ENCODE assay signal across 18 cellular contexts in genomic region chr1:199116488-199116887, GRCh38.
DNase-seq lines count a peak whose midpoint lies in the region; ATAC-seq, FAIRE-seq and TF ChIP-seq lines count a peak whose summit lies in the region.
"Had no signal": no experiment of that assay in that cellular context is flagged by ENCODE, and none has a peak within 500 bp of the region (broad histone marks: within the 10 kb centered on the region; RNA-seq: fewer than 3 reads in every experiment).

No MANE protein-coding gene starts in this region.

- H4K91ac ChIP-seq in H1 (replicated peaks; ENCODE audit: insufficient read length, low read length), result no peak overlapping the region

- H3K36me3 Mint-ChIP-seq in GM23338 (ENCODE audit: low read depth) (no peaks in the 10 kb centered on the region), neural progenitor cell (no peaks in the 10 kb centered on the region)
- H3K36me3 Mint-ChIP-seq: CD4-positive, alpha-beta memory T cell had no signal

- CTCF ChIA-PET in H1 (lab: Charles Lee; ENCODE audit: partially characterized antibody), result no interaction called here

- no peaks in the 10 kb centered on the region for H3K27me3 ChIP-seq in GM23338 (ENCODE audit: insufficient read depth)
- no peaks in the 10 kb centered on the region for H3K27me3 ChIP-seq in NT2/D1 (ENCODE audit: insufficient read depth, insufficient read length)
- no peaks in the 10 kb centered on the region for H3K27me3 ChIP-seq in H1 (replicated peaks in 1 of 4; ENCODE audit: control insufficient read depth in 3 of 4, extremely low read depth in 1 of 4, insufficient read depth in 3 of 4, low read length in 3 of 4)
- no peaks in the 10 kb centered on the region for H3K27me3 ChIP-seq in neural progenitor cell

- H2BK120ac ChIP-seq in H1 (replicated peaks; ENCODE audit: low read depth, low read length), result no peak overlapping the region

- H3K4me3 Mint-ChIP-seq in GM23338 (no peak overlapping the region), neural progenitor cell (no peak overlapping the region)
- H3K4me3 Mint-ChIP-seq: CD4-positive, alpha-beta memory T cell; H9 had no signal

- H4K8ac ChIP-seq in H1 (ENCODE audit: extremely low read depth, insufficient read depth, low read length), result no peak overlapping the region

- TF ChIP-seq RAD21 in H1 (IDR thresholded peaks at IDR 0.05 in 1 of 2, conservative IDR thresholded peaks at IDR 0.05 in 1 of 2; ENCODE audit: low read depth in 2 of 2, low read length in 2 of 2), result no peak

- H2BK12ac ChIP-seq in H1 (ENCODE audit: low read depth, low read length), result no peak overlapping the region

- H2BK20ac ChIP-seq in H1 (ENCODE audit: low read length), result no peak overlapping the region

- 0 out of 2 replicates have a peak overlapping the region, but pooled peaks have one; percentile 48 for H2AK5ac ChIP-seq in H1 (ENCODE audit: low read depth, low read length)

- H4K5ac ChIP-seq in H1 (ENCODE audit: insufficient read length, low read depth, low read length), result no peak overlapping the region

- TF ChIP-seq CTCF in GM23338 (conservative IDR thresholded peaks at IDR 0.05; ENCODE audit: low read depth in 2 of 2) (no peak), H1 (IDR thresholded peaks at IDR 0.05; ENCODE audit: control extremely low read depth in 1 of 3, insufficient read depth in 1 of 3, low read depth in 1 of 3, low read length in 3 of 3) (no peak), neural progenitor cell (IDR thresholded peaks at IDR 0.05) (no peak), coronary artery (IDR thresholded peaks at IDR 0.05) (no peak)

- no peak overlapping the region for H3K4me3 ChIP-seq in GM23338
- no peak overlapping the region for H3K4me3 ChIP-seq in NT2/D1 (ENCODE audit: insufficient read length, low read depth)
- H3K4me3 ChIP-seq in H1 (ENCODE audit: extremely low read depth in 1 of 4, insufficient read depth in 2 of 4, low read depth in 3 of 4, low read length in 4 of 4), result no peak overlapping the region
- no peak overlapping the region for H3K4me3 ChIP-seq in neural progenitor cell
- H3K4me3 ChIP-seq in coronary artery, result no peak overlapping the region
- H3K4me3 ChIP-seq: GM12878 had no signal

- H3K27ac ChIP-seq in GM23338 (ENCODE audit: low read depth), result no peak overlapping the region
- no peak overlapping the region for H3K27ac ChIP-seq in H1 (ENCODE audit: low read depth, low read length)
- no peak overlapping the region for H3K27ac ChIP-seq in neural progenitor cell
- no peak overlapping the region for H3K27ac ChIP-seq in coronary artery

- no peaks in the 10 kb centered on the region for H4K20me1 ChIP-seq in GM23338 (replicated peaks; ENCODE audit: insufficient read depth)
- H4K20me1 ChIP-seq in H1 (replicated peaks in 1 of 2; ENCODE audit: control insufficient read depth in 1 of 2, insufficient read depth in 2 of 2, low read length in 2 of 2), result no peaks in the 10 kb centered on the region
- H4K20me1 ChIP-seq in neural progenitor cell (ENCODE audit: low read depth), result no peaks in the 10 kb centered on the region

- H2BK15ac ChIP-seq in H1 (ENCODE audit: low read length), result no peak overlapping the region

- H3K27me3 Mint-ChIP-seq in GM23338 (ENCODE audit: insufficient read depth, low read depth, poor library complexity) (no peaks in the 10 kb centered on the region), neural progenitor cell (ENCODE audit: insufficient read depth, low read depth) (no peaks in the 10 kb centered on the region)
- H3K27me3 Mint-ChIP-seq: CD4-positive, alpha-beta memory T cell had no signal

- POLR2A ChIA-PET in H1 (lab: Charles Lee; ENCODE audit: partially characterized antibody), result no interaction called here

- no peak for TF ChIP-seq EP300 in H1 (IDR thresholded peaks at IDR 0.05; ENCODE audit: borderline replicate concordance in 1 of 2, low read depth in 2 of 2, low read length in 2 of 2)

- H3K4me2 ChIP-seq in GM23338 (peak overlapping the region; percentile 50; the same call in 1 of the 2 replicates), H1 (ENCODE audit: insufficient read depth in 1 of 2, low read depth in 2 of 2, low read length in 2 of 2) (no peak overlapping the region), neural progenitor cell (no peak overlapping the region)

- H3K4ac ChIP-seq in H1 (replicated peaks; ENCODE audit: insufficient read length, low read depth, low read length), result no peak overlapping the region

- no peaks in the 10 kb centered on the region; the same call in 2 of the 3 replicates for H3K9me3 Mint-ChIP-seq in GM23338
- no peaks in the 10 kb centered on the region for H3K9me3 Mint-ChIP-seq in neural progenitor cell
- H3K9me3 Mint-ChIP-seq: CD4-positive, alpha-beta memory T cell had no signal

- no peak overlapping the region for H3K14ac ChIP-seq in H1 (ENCODE audit: insufficient read length)

- H2BK5ac ChIP-seq in H1 (ENCODE audit: low read depth, low read length), result 0 out of 2 replicates have a peak overlapping the region, but pooled peaks have one; percentile 18

- no peaks in the 10 kb centered on the region for H3K79me1 ChIP-seq in H1 (ENCODE audit: low read depth, low read length)

- no peak overlapping the region for H3K56ac ChIP-seq in H1 (replicated peaks; ENCODE audit: insufficient read length, low read depth, low read length)

- peaks cover 16% of the 10 kb centered on the region for H3K4me1 Mint-ChIP-seq in GM23338
- H3K4me1 Mint-ChIP-seq in neural progenitor cell, result no peaks in the 10 kb centered on the region

- H3K27ac Mint-ChIP-seq in GM23338, result no peak overlapping the region
- no peak overlapping the region for H3K27ac Mint-ChIP-seq in neural progenitor cell
- H3K27ac Mint-ChIP-seq: CD4-positive, alpha-beta memory T cell had no signal

- H2AFZ ChIP-seq in GM23338, result no peak overlapping the region
- peak overlapping the region; percentile 79; the same call in 1 of the 2 replicates for H2AFZ ChIP-seq in H1 (ENCODE audit: low read length)
- H2AFZ ChIP-seq in neural progenitor cell (replicated peaks), result peak overlapping the region; percentile 66

- H3K9me3 ChIP-seq in NT2/D1 (ENCODE audit: insufficient read depth, low read length) (peaks cover 7% of the 10 kb centered on the region; the same call in 1 of the 2 replicates), H1 (ENCODE audit: insufficient read depth in 2 of 2, low read depth in 1 of 2, low read length in 1 of 2) (peaks cover 0 to 4% of the 10 kb centered on the region in 2 experiments; a peak in 1 of 4 replicates), neural progenitor cell (ENCODE audit: low read depth) (no peaks in the 10 kb centered on the region)
- H3K9me3 ChIP-seq: Caco-2 had no signal

- H3K23ac ChIP-seq in H1 (ENCODE audit: insufficient read length), result no peak overlapping the region

- no peak for FAIRE-seq in H1 (lab: Jason Lieb, UNC)
- FAIRE-seq: GM12878, GM18507 had no signal

- H3K79me2 ChIP-seq in GM23338 (replicated peaks; ENCODE audit: insufficient read depth), result no peaks in the 10 kb centered on the region
- H3K79me2 ChIP-seq in H1 (ENCODE audit: control insufficient read depth in 1 of 2, insufficient read depth in 2 of 2, low read length in 2 of 2), result no peaks in the 10 kb centered on the region
- no peaks in the 10 kb centered on the region for H3K79me2 ChIP-seq in neural progenitor cell (ENCODE audit: low read depth)

- H3K18ac ChIP-seq in H1 (ENCODE audit: extremely low read depth, low read length), result no peak overlapping the region

- H3K36me3 ChIP-seq in GM23338 (ENCODE audit: insufficient read depth) (no peaks in the 10 kb centered on the region), NT2/D1 (ENCODE audit: insufficient read depth, insufficient read length, low read length) (no peaks in the 10 kb centered on the region), H1 (ENCODE audit: control insufficient read depth in 2 of 4, insufficient read depth in 4 of 4, low read length in 3 of 4) (no peaks in the 10 kb centered on the region), neural progenitor cell (no peaks in the 10 kb centered on the region)

- DNase-seq in GM23338 (ENCODE audit: low spot score) (peak; percentile 19), NT2/D1 (ENCODE audit: low read depth, low spot score) (peak; percentile 35), H1 (ENCODE audit: low read depth in 1 of 2, low spot score in 2 of 2) (no peak), neural progenitor cell (ENCODE audit: low spot score) (no peak), coronary artery (ENCODE audit: low spot score) (no peak), COLO668 (lab: John Stamatoyannopoulos, UW; ENCODE audit: unreplicated experiment) (no peak)
- DNase-seq: C1 segment of cervical spinal cord; Caco-2; CD4-positive, alpha-beta memory T cell; DMS153; EL; GDM1; H9 had no signal

- H3K9ac ChIP-seq in NT2/D1 (ENCODE audit: insufficient read length, low read depth) (no peak overlapping the region), H1 (replicated peaks in 1 of 4; ENCODE audit: extremely low read depth in 1 of 4, low read depth in 3 of 4, low read length in 3 of 4) (no peak overlapping the region), neural progenitor cell (no peak overlapping the region)

- no peaks in the 10 kb centered on the region for H3K9me2 ChIP-seq in GM23338 (ENCODE audit: insufficient read depth)

- peaks cover 15% of the 10 kb centered on the region; the same call in 1 of the 2 replicates for H3K4me1 ChIP-seq in GM23338 (ENCODE audit: insufficient read depth)
- H3K4me1 ChIP-seq in NT2/D1 (ENCODE audit: insufficient read depth, insufficient read length), result no peaks in the 10 kb centered on the region
- H3K4me1 ChIP-seq in H1 (replicated peaks in 1 of 4; ENCODE audit: control insufficient read depth in 3 of 4, insufficient read depth in 4 of 4, low read length in 3 of 4), result 0 out of 7 replicates have a peak, but pooled peaks cover 0 to 5% (median 0%) of the 10 kb centered on the region in 4 experiments
- no peaks in the 10 kb centered on the region for H3K4me1 ChIP-seq in neural progenitor cell
- H3K4me1 ChIP-seq: Caco-2 had no signal

- TF ChIP-seq POLR2A in H1 (IDR thresholded peaks at IDR 0.05; ENCODE audit: control extremely low read depth in 1 of 2, low read depth in 2 of 2, low read length in 2 of 2), result no peak

- peak; percentile 58 for ATAC-seq in GM23338
- ATAC-seq in GM18519 (IDR thresholded peaks at IDR 0.05; ENCODE audit: low FRiP score, unreplicated experiment), result no peak
- no peak for ATAC-seq in HG02759 (IDR thresholded peaks at IDR 0.05; ENCODE audit: unreplicated experiment)
- ATAC-seq: GM12878, HCT116 had no signal

- H3F3A ChIP-seq in GM23338 (replicated peaks; ENCODE audit: low read depth), result no peaks in the 10 kb centered on the region
- no peaks in the 10 kb centered on the region for H3F3A ChIP-seq in neural progenitor cell (ENCODE audit: low read depth)

- no peaks in the 10 kb centered on the region for H3K23me2 ChIP-seq in H1 (ENCODE audit: low read depth, low read length)

TF ChIP-seq in GM23338, 12 proteins besides CTCF, POLR2A, EP300 and RAD21:
- TF ChIP-seq NANOG (IDR thresholded peaks at IDR 0.05; ENCODE audit: borderline replicate concordance), result peak; percentile 32; the same call in 1 of the 2 replicates
- no peak for TF ChIP-seq CREB1 (CRISPR knock-in tag; IDR thresholded peaks at IDR 0.05; ENCODE audit: low read depth)
TF ChIP-seq in GM23338: peak in this region for 1.

TF ChIP-seq in H1, 55 proteins besides CTCF, POLR2A, EP300 and RAD21 (continues in another document):
- no peak for TF ChIP-seq RBBP5 (IDR thresholded peaks at IDR 0.05; ENCODE audit: borderline replicate concordance, low read depth, low read length)
- TF ChIP-seq CHD2 (IDR thresholded peaks at IDR 0.05; ENCODE audit: low read length), result no peak
- TF ChIP-seq POLR2AphosphoS5 (IDR thresholded peaks at IDR 0.05; ENCODE audit: low read depth, low read length), result no peak
- no peak for TF ChIP-seq KDM4A (IDR thresholded peaks at IDR 0.05; ENCODE audit: low read depth, low read length, severe bottlenecking)

Comparison
In these comparisons a context has a peak if more than half of its experiments do, and no peak if none do; other contexts are left out.
1. DNase-seq: peak in GM23338 (single experiment) and NT2/D1 (single experiment); none in H1 (0 of 2), neural progenitor cell (single experiment), coronary artery (single experiment) and COLO668 (single experiment).